ENCODE assay signal across 1 cellular context in genomic region chr2:223582001-223582400, GRCh38.
TF ChIP-seq lines count a peak whose summit lies in the region.

No MANE protein-coding gene starts in this region.

TF ChIP-seq in SK-N-SH, 30 proteins besides CTCF, POLR2A, EP300 and RAD21 (continued from another document):
- TF ChIP-seq JUND (IDR thresholded peaks at IDR 0.05): no peak
- no peak for TF ChIP-seq GABPA (IDR thresholded peaks at IDR 0.05; ENCODE audit: low read depth)
- no peak for TF ChIP-seq ZBTB33 (IDR thresholded peaks at IDR 0.05; ENCODE audit: borderline replicate concordance, low read depth)
